1 cellular context compared by ENCODE assay signal in genomic region chr19:51552996-51553725, GRCh38.
TF ChIP-seq lines count a peak whose summit lies in the region.

No MANE protein-coding gene starts in this region.

TF ChIP-seq in HepG2, 621 proteins besides CTCF, POLR2A, EP300 and RAD21 (continued from another document and continues in another):
- TF ChIP-seq, protein P1, sequence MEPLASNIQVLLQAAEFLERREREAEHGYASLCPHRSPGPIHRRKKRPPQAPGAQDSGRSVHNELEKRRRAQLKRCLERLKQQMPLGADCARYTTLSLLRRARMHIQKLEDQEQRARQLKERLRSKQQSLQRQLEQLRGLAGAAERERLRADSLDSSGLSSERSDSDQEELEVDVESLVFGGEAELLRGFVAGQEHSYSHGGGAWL (CRISPR knock-in tag; IDR thresholded peaks at IDR 0.05) = peak; percentile 92
- TF ChIP-seq ZNF563 (CRISPR knock-in tag; IDR thresholded peaks at IDR 0.05) = peak; percentile 73; the same call in 1 of the 2 replicates
- TF ChIP-seq ZNF562 (CRISPR knock-in tag; IDR thresholded peaks at IDR 0.05; ENCODE audit: borderline replicate concordance) = no peak
- peak; percentile 95 for TF ChIP-seq WIZ (CRISPR knock-in tag; IDR thresholded peaks at IDR 0.05)
- TF ChIP-seq DR1 (CRISPR knock-in tag; IDR thresholded peaks at IDR 0.05) = no peak
- peak; percentile 18 for TF ChIP-seq TEAD3 (CRISPR knock-in tag; optimal IDR thresholded peaks at IDR 0.05; ENCODE audit: borderline replicate concordance)
- 0 out of 2 replicates have a peak, but pooled peaks have one; percentile 56 for TF ChIP-seq ZNF253 (CRISPR knock-in tag; IDR thresholded peaks at IDR 0.05; ENCODE audit: borderline replicate concordance)
- peak; percentile 96 for TF ChIP-seq KLF11 (CRISPR knock-in tag; IDR thresholded peaks at IDR 0.05)
- peak; percentile 96 for TF ChIP-seq ZNF232 (CRISPR knock-in tag; IDR thresholded peaks at IDR 0.05; ENCODE audit: borderline replicate concordance)
- peak; percentile 66 for TF ChIP-seq ZNF431 (CRISPR knock-in tag; IDR thresholded peaks at IDR 0.05; ENCODE audit: borderline replicate concordance, low read depth)
- TF ChIP-seq HBP1 (CRISPR knock-in tag; IDR thresholded peaks at IDR 0.05; ENCODE audit: low read depth) = peak; percentile 90; the same call in 1 of the 2 replicates
- TF ChIP-seq, protein P2, sequence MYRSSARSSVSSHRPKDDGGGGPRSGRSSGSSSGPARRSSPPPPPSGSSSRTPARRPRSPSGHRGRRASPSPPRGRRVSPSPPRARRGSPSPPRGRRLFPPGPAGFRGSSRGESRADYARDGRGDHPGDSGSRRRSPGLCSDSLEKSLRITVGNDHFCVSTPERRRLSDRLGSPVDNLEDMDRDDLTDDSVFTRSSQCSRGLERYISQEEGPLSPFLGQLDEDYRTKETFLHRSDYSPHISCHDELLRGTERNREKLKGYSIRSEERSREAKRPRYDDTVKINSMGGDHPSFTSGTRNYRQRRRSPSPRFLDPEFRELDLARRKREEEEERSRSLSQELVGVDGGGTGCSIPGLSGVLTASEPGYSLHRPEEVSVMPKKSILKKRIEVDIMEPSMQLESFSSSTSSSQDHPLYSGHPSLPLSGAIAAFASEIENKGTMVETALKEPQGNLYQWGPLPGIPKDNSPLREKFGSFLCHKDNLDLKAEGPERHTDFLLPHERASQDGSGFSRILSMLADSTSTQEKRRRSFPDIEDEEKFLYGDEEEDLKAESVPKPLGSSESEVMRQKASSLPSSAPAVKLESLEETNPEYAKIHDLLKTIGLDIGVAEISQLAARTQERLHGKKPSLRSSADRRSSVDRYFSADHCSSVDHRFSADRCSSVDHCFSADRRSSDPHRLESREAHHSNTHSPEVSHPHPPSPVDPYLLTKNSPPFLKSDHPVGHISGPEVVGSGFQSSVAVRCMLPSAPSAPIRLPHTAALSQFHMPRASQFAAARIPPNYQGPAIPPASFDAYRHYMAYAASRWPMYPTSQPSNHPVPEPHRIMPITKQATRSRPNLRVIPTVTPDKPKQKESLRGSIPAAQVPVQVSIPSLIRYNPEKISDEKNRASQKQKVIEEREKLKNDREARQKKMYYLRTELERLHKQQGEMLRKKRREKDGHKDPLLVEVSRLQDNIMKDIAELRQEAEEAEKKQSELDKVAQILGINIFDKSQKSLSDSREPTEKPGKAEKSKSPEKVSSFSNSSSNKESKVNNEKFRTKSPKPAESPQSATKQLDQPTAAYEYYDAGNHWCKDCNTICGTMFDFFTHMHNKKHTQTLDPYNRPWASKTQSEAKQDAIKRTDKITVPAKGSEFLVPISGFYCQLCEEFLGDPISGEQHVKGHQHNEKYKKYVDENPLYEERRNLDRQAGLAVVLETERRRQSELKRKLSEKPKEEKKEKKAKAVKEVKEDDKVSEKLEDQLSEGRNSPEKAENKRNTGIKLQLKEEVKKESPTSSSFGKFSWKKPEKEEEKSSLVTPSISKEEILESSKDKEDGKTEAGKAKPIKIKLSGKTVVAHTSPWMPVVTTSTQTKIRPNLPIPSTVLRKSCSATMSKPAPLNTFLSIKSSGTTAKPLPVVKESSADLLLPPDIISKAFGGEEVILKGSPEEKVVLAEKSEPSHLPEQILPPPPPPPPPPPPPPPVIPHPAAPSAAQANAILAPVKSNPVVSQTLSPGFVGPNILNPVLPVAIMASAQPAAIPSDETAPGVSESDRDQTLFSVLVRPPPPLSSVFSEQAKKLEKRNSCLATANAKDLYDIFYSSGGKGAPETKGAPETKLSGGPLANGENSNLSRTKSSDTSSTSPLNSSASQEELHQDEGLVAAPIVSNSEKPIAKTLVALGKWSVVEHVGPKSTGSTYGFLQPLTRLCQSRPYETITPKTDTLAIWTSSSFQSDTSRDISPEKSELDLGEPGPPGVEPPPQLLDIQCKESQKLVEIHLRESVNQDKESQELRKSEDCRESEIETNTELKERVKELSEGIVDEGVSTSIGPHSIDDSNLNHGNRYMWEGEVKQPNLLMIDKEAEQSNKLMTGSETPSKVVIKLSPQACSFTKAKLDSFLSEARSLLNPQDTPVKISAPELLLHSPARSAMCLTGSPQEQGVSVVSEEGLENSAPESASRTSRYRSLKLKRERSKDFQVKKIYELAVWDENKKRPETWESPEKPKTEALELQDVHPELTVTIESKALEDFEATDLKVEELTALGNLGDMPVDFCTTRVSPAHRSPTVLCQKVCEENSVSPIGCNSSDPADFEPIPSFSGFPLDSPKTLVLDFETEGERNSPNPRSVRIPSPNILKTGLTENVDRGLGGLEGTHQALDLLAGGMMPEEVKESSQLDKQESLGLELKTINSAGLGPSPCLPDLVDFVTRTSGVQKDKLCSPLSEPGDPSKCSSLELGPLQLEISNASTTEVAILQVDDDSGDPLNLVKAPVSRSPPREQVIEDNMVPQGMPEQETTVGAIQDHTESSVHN (CRISPR knock-in tag; IDR thresholded peaks at IDR 0.05) = no peak
- no peak for TF ChIP-seq ZBTB14 (CRISPR knock-in tag; IDR thresholded peaks at IDR 0.05)
- 0 out of 2 replicates have a peak, but pooled peaks have one; percentile 67 for TF ChIP-seq TIGD3 (CRISPR knock-in tag; IDR thresholded peaks at IDR 0.05; ENCODE audit: borderline replicate concordance)
- TF ChIP-seq ISL2 (CRISPR knock-in tag; IDR thresholded peaks at IDR 0.05) = peak; percentile 57; the same call in 1 of the 2 replicates
- TF ChIP-seq ZNF335 (CRISPR knock-in tag; IDR thresholded peaks at IDR 0.05) = peak; percentile 82
- peak; percentile 51; the same call in 1 of the 2 replicates for TF ChIP-seq PITX1 (CRISPR knock-in tag; IDR thresholded peaks at IDR 0.05)
- TF ChIP-seq XBP1 (CRISPR knock-in tag; IDR thresholded peaks at IDR 0.05) = peak; percentile 88; the same call in 1 of the 2 replicates
- TF ChIP-seq, protein P3, sequence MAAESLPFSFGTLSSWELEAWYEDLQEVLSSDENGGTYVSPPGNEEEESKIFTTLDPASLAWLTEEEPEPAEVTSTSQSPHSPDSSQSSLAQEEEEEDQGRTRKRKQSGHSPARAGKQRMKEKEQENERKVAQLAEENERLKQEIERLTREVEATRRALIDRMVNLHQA (CRISPR knock-in tag; IDR thresholded peaks at IDR 0.05) = no peak
- peak; percentile 55; the same call in 1 of the 2 replicates for TF ChIP-seq GATAD2A (CRISPR knock-in tag; IDR thresholded peaks at IDR 0.05)
- peak; percentile 52; the same call in 1 of the 2 replicates for TF ChIP-seq ZBTB21 (CRISPR knock-in tag; IDR thresholded peaks at IDR 0.05)
- TF ChIP-seq TGIF2 (CRISPR knock-in tag; IDR thresholded peaks at IDR 0.05) = peak; percentile 80; the same call in 1 of the 2 replicates
- TF ChIP-seq ZNF580 (CRISPR knock-in tag; IDR thresholded peaks at IDR 0.05; ENCODE audit: borderline replicate concordance, low read depth) = peak; percentile 74; the same call in 1 of the 2 replicates
- TF ChIP-seq ZFP90 (CRISPR knock-in tag; IDR thresholded peaks at IDR 0.05; ENCODE audit: borderline replicate concordance) = peak; percentile 63; the same call in 1 of the 2 replicates
- no peak for TF ChIP-seq ZNF740 (CRISPR knock-in tag; IDR thresholded peaks at IDR 0.05)
- peak; percentile 49; the same call in 1 of the 2 replicates for TF ChIP-seq ZNF777 (CRISPR knock-in tag; IDR thresholded peaks at IDR 0.05)
- TF ChIP-seq MEF2D (CRISPR knock-in tag; IDR thresholded peaks at IDR 0.05) = peak; percentile 83
- peak; percentile 66; the same call in 1 of the 2 replicates for TF ChIP-seq ZNF281 (CRISPR knock-in tag; IDR thresholded peaks at IDR 0.05; ENCODE audit: borderline replicate concordance)
- TF ChIP-seq ZMAT3 (CRISPR knock-in tag; conservative IDR thresholded peaks at IDR 0.05) = peak; percentile 85; the same call in 1 of the 2 replicates
- no peak for TF ChIP-seq FOXA1 (IDR thresholded peaks at IDR 0.05)
- no peak for TF ChIP-seq FOXA1 (CRISPR knock-in tag; IDR thresholded peaks at IDR 0.05)
- TF ChIP-seq MAF1 (CRISPR knock-in tag; IDR thresholded peaks at IDR 0.05; ENCODE audit: borderline replicate concordance) = peak; percentile 50; the same call in 1 of the 2 replicates
- no peak for TF ChIP-seq TAF15 (IDR thresholded peaks at IDR 0.05; ENCODE audit: low read depth, low read length, poor library complexity, severe bottlenecking)
- no peak; the same call in 1 of the 2 replicates for TF ChIP-seq NFE2L2 (IDR thresholded peaks at IDR 0.05; ENCODE audit: low read length)
- no peak for TF ChIP-seq RFX1 (IDR thresholded peaks at IDR 0.05)
- TF ChIP-seq FOXA3 (CRISPR knock-in tag; IDR thresholded peaks at IDR 0.05) = peak; percentile 50
- peak; percentile 88 for TF ChIP-seq ZNF264 (CRISPR knock-in tag; IDR thresholded peaks at IDR 0.05)
- peak; percentile 87 for TF ChIP-seq ZNF124 (CRISPR knock-in tag; IDR thresholded peaks at IDR 0.05)
- TF ChIP-seq BORCS8-MEF2B (CRISPR knock-in tag; IDR thresholded peaks at IDR 0.05) = peak; percentile 71; the same call in 1 of the 2 replicates
- TF ChIP-seq ZNF619 (CRISPR knock-in tag; IDR thresholded peaks at IDR 0.05) = no peak
- no peak for TF ChIP-seq HNRNPLL (IDR thresholded peaks at IDR 0.05; ENCODE audit: low read depth, low read length, poor library complexity, severe bottlenecking)
- TF ChIP-seq, protein P4, sequence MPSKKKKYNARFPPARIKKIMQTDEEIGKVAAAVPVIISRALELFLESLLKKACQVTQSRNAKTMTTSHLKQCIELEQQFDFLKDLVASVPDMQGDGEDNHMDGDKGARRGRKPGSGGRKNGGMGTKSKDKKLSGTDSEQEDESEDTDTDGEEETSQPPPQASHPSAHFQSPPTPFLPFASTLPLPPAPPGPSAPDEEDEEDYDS (CRISPR knock-in tag; IDR thresholded peaks at IDR 0.05) = 0 out of 2 replicates have a peak, but pooled peaks have one; percentile 23
- TF ChIP-seq ELF3 (CRISPR knock-in tag; IDR thresholded peaks at IDR 0.05) = peak; percentile 61
- 0 out of 2 replicates have a peak, but pooled peaks have one; percentile 74 for TF ChIP-seq KLF15 (CRISPR knock-in tag; IDR thresholded peaks at IDR 0.05; ENCODE audit: borderline replicate concordance)
- TF ChIP-seq PHF8 (CRISPR knock-in tag; IDR thresholded peaks at IDR 0.05) = no peak
- peak; percentile 81 for TF ChIP-seq THRA (CRISPR knock-in tag; IDR thresholded peaks at IDR 0.05; ENCODE audit: borderline replicate concordance)
- TF ChIP-seq ZFP62 (CRISPR knock-in tag; IDR thresholded peaks at IDR 0.05) = no peak
- TF ChIP-seq ATF7-NPFF (CRISPR knock-in tag; IDR thresholded peaks at IDR 0.05; ENCODE audit: low read depth) = peak; percentile 75; the same call in 1 of the 2 replicates
